In genomic region chr11:8336356-8337114, GRCh38 we compare ENCODE assay signal across 17 cellular contexts.
"Had no signal": no experiment of that assay in that cellular context is flagged by ENCODE, and none has a peak within 500 bp of the region (broad histone marks: within the 10 kb centered on the region; RNA-seq: fewer than 3 reads in every experiment).

No MANE protein-coding gene starts in this region.

- H3K9me3 Mint-ChIP-seq: activated CD4-positive, alpha-beta memory T cell treated with anti-CD3 and anti-CD28 coated beads, Interleukin-2, amount 10 ng/mL, durations not matched to agents 7 days and 5 days; activated naive CD8-positive, alpha-beta T cell treated with anti-CD3 and anti-CD28 coated beads, Interleukin-2, amount 10 ng/mL, durations not matched to agents 7 days and 5 days; nephron had no signal

- H3K4me3 ChIP-seq: dorsolateral prefrontal cortex, gastrocnemius medialis, left ventricle myocardium inferior, ovary, sigmoid colon, upper lobe of left lung had no signal

- DNase-seq: activated CD4-positive, alpha-beta memory T cell treated with anti-CD3 and anti-CD28 coated beads, Interleukin-2, amount 10 ng/mL, durations not matched to agents 7 days and 5 days; activated CD4-positive, alpha-beta T cell treated with anti-CD3 and anti-CD28 coated beads for 36 hours; activated CD8-positive, alpha-beta memory T cell treated with anti-CD3 and anti-CD28 coated beads, Interleukin-2, amount 50 U/mL, for 4 hours; activated naive CD8-positive, alpha-beta T cell treated with anti-CD3 and anti-CD28 coated beads, Interleukin-2, amount 10 ng/mL, durations not matched to agents 7 days and 5 days; anterior cingulate cortex; dorsolateral prefrontal cortex; gastrocnemius medialis; kidney; left ventricle myocardium inferior; mesenchymal stem cell; ovary; sigmoid colon; stimulated activated CD4-positive, alpha-beta T cell treated with anti-CD3 and anti-CD28 coated beads, Interleukin-2, amount 100 ng/mL, for 24 hours; stimulated activated naive CD4-positive, alpha-beta T cell; T1000; upper lobe of left lung had no signal

- H3K27ac ChIP-seq: dorsolateral prefrontal cortex, gastrocnemius medialis, left ventricle myocardium inferior, ovary, sigmoid colon, upper lobe of left lung had no signal

- H3K9me3 ChIP-seq: gastrocnemius medialis, left ventricle myocardium inferior, ovary, sigmoid colon, upper lobe of left lung had no signal

- FAIRE-seq: kidney had no signal

- H3K36me3 ChIP-seq: gastrocnemius medialis, left ventricle myocardium inferior, ovary, sigmoid colon, upper lobe of left lung had no signal

- H3K4me3 Mint-ChIP-seq: activated CD4-positive, alpha-beta memory T cell treated with anti-CD3 and anti-CD28 coated beads, Interleukin-2, amount 10 ng/mL, durations not matched to agents 7 days and 5 days; activated CD4-positive, alpha-beta T cell treated with anti-CD3 and anti-CD28 coated beads for 36 hours; activated naive CD8-positive, alpha-beta T cell treated with anti-CD3 and anti-CD28 coated beads, Interleukin-2, amount 10 ng/mL, durations not matched to agents 7 days and 5 days; nephron had no signal

- H3K4me1 ChIP-seq: gastrocnemius medialis, left ventricle myocardium inferior, sigmoid colon, upper lobe of left lung had no signal

- H3K4me1 Mint-ChIP-seq: activated CD4-positive, alpha-beta memory T cell treated with anti-CD3 and anti-CD28 coated beads, Interleukin-2, amount 10 ng/mL, durations not matched to agents 7 days and 5 days had no signal

- H3K27me3 ChIP-seq: gastrocnemius medialis, ovary, upper lobe of left lung had no signal

- H3K27ac Mint-ChIP-seq: activated CD4-positive, alpha-beta memory T cell treated with anti-CD3 and anti-CD28 coated beads, Interleukin-2, amount 10 ng/mL, durations not matched to agents 7 days and 5 days; activated CD4-positive, alpha-beta T cell treated with anti-CD3 and anti-CD28 coated beads for 36 hours; activated naive CD8-positive, alpha-beta T cell treated with anti-CD3 and anti-CD28 coated beads, Interleukin-2, amount 10 ng/mL, durations not matched to agents 7 days and 5 days; nephron had no signal

- H3K27me3 Mint-ChIP-seq: activated CD4-positive, alpha-beta T cell treated with anti-CD3 and anti-CD28 coated beads for 36 hours had no signal

- ATAC-seq: activated CD4-positive, alpha-beta T cell treated with anti-CD3 and anti-CD28 coated beads for 36 hours; gastrocnemius medialis had no signal

- H3K36me3 Mint-ChIP-seq: activated naive CD8-positive, alpha-beta T cell treated with anti-CD3 and anti-CD28 coated beads, Interleukin-2, amount 10 ng/mL, durations not matched to agents 7 days and 5 days had no signal
